Comparison of ENCODE assay signal across 8 cellular contexts in the genomic region with DNA sequence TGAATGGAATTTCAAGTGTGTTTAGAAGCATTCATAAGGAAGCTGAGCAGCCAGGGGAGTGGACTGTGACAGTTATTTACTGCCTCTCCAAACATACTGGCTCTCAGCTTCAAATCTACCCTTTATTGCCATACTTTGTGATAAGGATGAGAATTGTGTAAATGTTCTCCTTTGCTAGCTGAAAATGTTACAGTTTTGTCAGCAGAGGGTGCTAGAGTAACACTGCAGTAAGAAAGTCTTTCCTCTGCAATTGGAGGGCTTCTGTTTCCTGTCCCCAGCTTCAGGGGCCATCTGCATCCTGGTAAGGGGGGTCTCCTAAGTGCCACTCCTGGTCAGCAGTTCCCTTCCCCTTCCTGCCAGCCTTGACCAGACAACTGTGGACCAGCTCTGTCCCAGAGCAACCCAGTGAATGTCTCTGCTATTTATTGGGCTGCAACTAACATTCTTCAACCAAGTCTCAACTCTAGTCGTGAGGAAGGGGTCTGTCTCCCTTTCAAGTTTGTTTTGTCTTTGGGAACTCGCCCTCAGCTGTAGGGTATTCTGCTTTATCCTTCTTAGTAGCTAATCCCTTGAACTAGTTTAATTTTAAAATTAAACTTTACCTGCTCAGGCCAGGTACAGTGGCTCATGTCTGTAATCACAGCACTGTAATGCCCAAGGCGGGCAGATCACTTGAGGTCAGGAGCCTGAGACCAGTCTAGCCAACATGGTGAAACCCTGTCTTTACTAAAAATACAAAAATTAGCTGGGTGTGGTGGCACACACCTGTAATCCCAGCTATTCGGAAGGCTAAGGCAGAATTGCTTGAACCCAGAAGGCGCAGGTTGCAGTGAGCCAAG. TPM values are rescaled to one million over a fixed set of nuclear protein-coding genes. Genes with fewer than 3 reads are reported as not detected.
DNase-seq lines count a peak whose midpoint lies in the region; ATAC-seq, FAIRE-seq and TF ChIP-seq lines count a peak whose summit lies in the region.

No MANE protein-coding gene starts in this region.

- H2AFZ ChIP-seq in PC-9, result no peak overlapping the region
- H2AFZ ChIP-seq in keratinocyte (ENCODE audit: control insufficient read depth, low read length), result no peak overlapping the region

- no peaks in the 10 kb centered on the region for H3K27me3 Mint-ChIP-seq in stimulated activated naive CD8-positive, alpha-beta T cell treated with anti-CD3 and anti-CD28 coated beads, Interleukin-15, amount 100 ng/mL, for 72 hours

- BruUV-seq in PC-9 (replicated peaks; lab: Mats Ljungman, UMichigan), result no TSS peak

- H3K9me1 ChIP-seq in keratinocyte (ENCODE audit: control insufficient read depth, extremely low read depth, insufficient read depth, low read length), result no peaks in the 10 kb centered on the region

- CTCF ChIA-PET in PC-9 (lab: Charles Lee), result interaction anchor here (0.6 to 2.2 kb wide), 5 partner anchors 96 to 544 kb away, joined by 3 to 10 read pairs (median 5); no protein-coding TSS in a partner anchor

- H3K4me2 ChIP-seq in PC-9, result no peak overlapping the region
- no peak overlapping the region for H3K4me2 ChIP-seq in keratinocyte (ENCODE audit: control insufficient read depth, extremely low read depth, insufficient read depth, low read depth, low read length)

- no peaks in the 10 kb centered on the region for H3K27me3 ChIP-seq in PC-9 (ENCODE audit: insufficient read depth, low read depth)
- H3K27me3 ChIP-seq in bronchial epithelial cell (ENCODE audit: control insufficient read depth, insufficient read depth, low read length), result no peaks in the 10 kb centered on the region
- H3K27me3 ChIP-seq in keratinocyte (ENCODE audit: control insufficient read depth, extremely low read depth, insufficient read depth, low read length), result no peaks in the 10 kb centered on the region

- H3K4me1 Mint-ChIP-seq in stimulated activated naive CD8-positive, alpha-beta T cell treated with anti-CD3 and anti-CD28 coated beads, Interleukin-15, amount 100 ng/mL, for 72 hours, result peaks cover 46% of the 10 kb centered on the region

- POLR2A ChIA-PET in PC-9 (lab: Charles Lee; ENCODE audit: unreplicated experiment), result no interaction called here

- H3K4me3 ChIP-seq in PC-9, result no peak overlapping the region
- no peak overlapping the region for H3K4me3 ChIP-seq in bronchial epithelial cell (ENCODE audit: low read depth, low read length)
- no peak overlapping the region for H3K4me3 ChIP-seq in keratinocyte (ENCODE audit: control insufficient read depth in 2 of 3, extremely low read depth in 1 of 3, insufficient read depth in 2 of 3, low read depth in 1 of 3, low read length in 3 of 3)

- peaks cover 13% of the 10 kb centered on the region; the same call in 1 of the 2 replicates for H4K20me1 ChIP-seq in PC-9 (ENCODE audit: insufficient read depth)
- no peaks in the 10 kb centered on the region for H4K20me1 ChIP-seq in keratinocyte (ENCODE audit: control insufficient read depth, extremely low read depth, insufficient read depth, low read length)

- intact Hi-C loops in PC-9 (cut with micrococcal nuclease; ENCODE audit: unreplicated experiment), result loop anchor here (1.0 to 10.0 kb wide), 3 partner anchors 95 to 474 kb away; no protein-coding TSS in a partner anchor

- peak; percentile 58 for ATAC-seq in stimulated activated naive CD8-positive, alpha-beta T cell treated with anti-CD3 and anti-CD28 coated beads, Interleukin-15, amount 100 ng/mL, for 72 hours
- ATAC-seq in HG03139 (IDR thresholded peaks at IDR 0.05; ENCODE audit: unreplicated experiment), result no peak

- TF ChIP-seq CTCF in PC-9 (conservative IDR thresholded peaks at IDR 0.05), result peak; percentile 86
- TF ChIP-seq CTCF in bronchial epithelial cell (IDR thresholded peaks at IDR 0.05; ENCODE audit: insufficient read depth, low read length, severe bottlenecking), result peak; percentile 73
- peak; percentile 58 to 87 (median 84) for TF ChIP-seq CTCF in keratinocyte (optimal IDR thresholded peaks at IDR 0.05 in 1 of 3, IDR thresholded peaks at IDR 0.05 in 1 of 3, conservative IDR thresholded peaks at IDR 0.05 in 1 of 3; ENCODE audit: extremely low read depth in 1 of 3, insufficient read depth in 2 of 3, low read length in 3 of 3)

- H3K9me2 ChIP-seq in PC-9 (ENCODE audit: insufficient read depth), result no peaks in the 10 kb centered on the region

- no peak overlapping the region for H3K27ac Mint-ChIP-seq in stimulated activated naive CD8-positive, alpha-beta T cell treated with anti-CD3 and anti-CD28 coated beads, Interleukin-15, amount 100 ng/mL, for 72 hours

- no peak overlapping the region for H3K9ac ChIP-seq in keratinocyte (ENCODE audit: control insufficient read depth, extremely low read depth, insufficient read depth, low read length)

- no peaks in the 10 kb centered on the region; the same call in 1 of the 2 replicates for H3K36me3 ChIP-seq in PC-9 (ENCODE audit: low read depth)
- no peaks in the 10 kb centered on the region for H3K36me3 ChIP-seq in bronchial epithelial cell (ENCODE audit: control insufficient read depth, insufficient read depth, low read length)
- H3K36me3 ChIP-seq in keratinocyte (ENCODE audit: control insufficient read depth in 2 of 2, extremely low read depth in 1 of 2, insufficient read depth in 2 of 2, low read length in 2 of 2), result no peaks in the 10 kb centered on the region

- dilution Hi-C loops in keratinocyte (cut with MboI; ENCODE audit: extremely low pct_ligation_motif_present, low sequenced_read_pairs), result no loop called here

- FAIRE-seq in bronchial epithelial cell (lab: Jason Lieb, UNC) (no peak), keratinocyte (lab: Jason Lieb, UNC) (peak; percentile 52)

- H3F3A ChIP-seq in PC-9 (ENCODE audit: insufficient read depth, low read depth), result no peaks in the 10 kb centered on the region

- H3K27ac ChIP-seq in PC-9, result no peak overlapping the region
- H3K27ac ChIP-seq in keratinocyte (ENCODE audit: control insufficient read depth, insufficient read depth, low read length), result no peak overlapping the region

- no peaks in the 10 kb centered on the region for H3K9me3 Mint-ChIP-seq in stimulated activated naive CD8-positive, alpha-beta T cell treated with anti-CD3 and anti-CD28 coated beads, Interleukin-15, amount 100 ng/mL, for 72 hours

- no peaks in the 10 kb centered on the region; the same call in 1 of the 2 replicates for H3K9me3 ChIP-seq in PC-9 (ENCODE audit: insufficient read depth, low read depth)
- no peaks in the 10 kb centered on the region for H3K9me3 ChIP-seq in keratinocyte (ENCODE audit: control insufficient read depth, low read depth, low read length)

- H3K79me2 ChIP-seq in PC-9 (ENCODE audit: low read depth) (peaks cover 16% of the 10 kb centered on the region; the same call in 1 of the 2 replicates), keratinocyte (ENCODE audit: control insufficient read depth, insufficient read depth, low read length) (peaks cover 23% of the 10 kb centered on the region)

- peak; percentile 17 for DNase-seq in stimulated activated CD8-positive, alpha-beta memory T cell treated with anti-CD3 and anti-CD28 coated beads, Interleukin-12 subunit alpha, Interleukin-12 subunit beta, amount 100 ng/mL, for 1 hour (ENCODE audit: low read depth)
- no peak for DNase-seq in stimulated activated CD8-positive, alpha-beta memory T cell treated with anti-CD3 and anti-CD28 coated beads, Interleukin-4, amount 100 ng/mL, for 48 hours
- peak; percentile 6 for DNase-seq in HK-2 (ENCODE audit: unreplicated experiment)
- peak in 1 of 2 experiments; percentile 13 for DNase-seq in PC-9
- DNase-seq in bronchial epithelial cell (ENCODE audit: low read depth), result peak; percentile 56
- DNase-seq in keratinocyte (ENCODE audit: low read depth, low spot score), result no peak
- DNase-seq in stimulated activated naive CD8-positive, alpha-beta T cell treated with anti-CD3 and anti-CD28 coated beads, Interleukin-15, amount 100 ng/mL, for 72 hours, result peak in 1 of 2 donors; percentile 30

- H3K4me3 Mint-ChIP-seq in stimulated activated naive CD8-positive, alpha-beta T cell treated with anti-CD3 and anti-CD28 coated beads, Interleukin-15, amount 100 ng/mL, for 72 hours, result no peak overlapping the region

- H3K4me1 ChIP-seq in PC-9 (replicated peaks; ENCODE audit: insufficient read depth) (no peaks in the 10 kb centered on the region), keratinocyte (ENCODE audit: control insufficient read depth, extremely low read depth, insufficient read depth, low read length) (peaks cover 10% of the 10 kb centered on the region)

RNA-seq across cellular contexts. Expression of a gene that starts 45.3 kb away (rescaled TPM):
- 17.1 and 21.9 TPM in 2 replicates for total RNA-seq in PC-9 (2021)
- 14.2 and 31.1 TPM in 2 replicates for total RNA-seq in bronchial epithelial cell
- polyA plus RNA-seq in keratinocyte, result 6.2 to 8.7 TPM (median 6.8 TPM) in 3 replicates
- polyA plus RNA-seq in keratinocyte (2011; ENCODE audit: low read depth), result 15.7 TPM
- 1.7 and 3.6 TPM in 2 replicates for polyA plus RNA-seq in keratinocyte (2011; cell fraction: cytosol; rRNA removed)
- polyA plus RNA-seq in keratinocyte (2011; cell fraction: nucleus; rRNA removed), result 14.1 and 14.7 TPM in 2 replicates
- 3.6 and 4.4 TPM in 2 replicates for polyA plus RNA-seq in keratinocyte (2012; ENCODE audit: low replicate concordance)
- 4.1 to 58.2 TPM (median 30.6 TPM) in 3 replicates for polyA minus RNA-seq in keratinocyte
- 9.6 TPM for polyA minus RNA-seq in keratinocyte (2011; cell fraction: cytosol; rRNA and poly(A)+ RNA removed)
- 32.0 and 64.1 TPM in 2 replicates for polyA minus RNA-seq in keratinocyte (2011; cell fraction: nucleus; rRNA and poly(A)+ RNA removed)

Comparison
In these comparisons a context has a peak if more than half of its experiments do, and no peak if none do; other contexts are left out.
1. DNase-seq: peak in stimulated activated CD8-positive, alpha-beta memory T cell treated with anti-CD3 and anti-CD28 coated beads, Interleukin-12 subunit alpha, Interleukin-12 subunit beta, amount 100 ng/mL, for 1 hour (single experiment), HK-2 (single experiment) and bronchial epithelial cell (single experiment); none in stimulated activated CD8-positive, alpha-beta memory T cell treated with anti-CD3 and anti-CD28 coated beads, Interleukin-4, amount 100 ng/mL, for 48 hours (single experiment) and keratinocyte (single experiment).
2. Peak in every context shown above with its lines, with median percentiles within 50 percentile points of each other: CTCF ChIP-seq.